In the genomic region with DNA sequence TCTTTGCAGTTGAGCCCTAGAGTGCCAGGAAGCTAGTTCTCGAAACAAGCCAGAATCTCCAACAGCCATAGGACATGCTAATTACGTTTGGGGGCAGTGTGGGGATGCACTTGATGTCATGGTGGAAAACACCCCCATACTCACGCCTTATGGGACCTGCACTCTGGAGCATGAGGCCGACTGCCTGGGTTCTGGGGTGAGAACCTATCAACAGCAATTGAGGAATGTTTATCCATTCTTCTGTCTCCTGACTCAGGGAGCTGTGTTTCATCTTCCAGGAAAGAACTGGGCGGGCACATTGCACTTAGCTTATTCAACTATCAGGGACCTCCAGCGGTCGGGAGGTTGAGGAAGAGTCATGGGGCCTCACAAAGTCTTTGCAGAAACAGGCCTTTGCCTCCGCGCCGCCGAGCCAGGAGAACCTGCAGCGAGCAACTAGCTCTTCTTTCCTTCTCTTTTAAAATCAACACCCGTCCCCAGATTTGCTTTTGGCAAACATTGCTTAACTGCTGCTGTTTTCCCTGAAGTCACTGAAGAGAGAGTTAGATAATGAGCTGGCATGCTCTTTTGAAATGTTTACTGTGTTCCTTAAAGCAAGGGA, we compare ENCODE assay signal across 1 cellular context.
TF ChIP-seq lines count a peak whose summit lies in the region.

No MANE protein-coding gene starts in this region.

TF ChIP-seq in H1, 55 proteins besides CTCF, POLR2A, EP300 and RAD21 (continued from another document):
- TF ChIP-seq, protein P1, sequence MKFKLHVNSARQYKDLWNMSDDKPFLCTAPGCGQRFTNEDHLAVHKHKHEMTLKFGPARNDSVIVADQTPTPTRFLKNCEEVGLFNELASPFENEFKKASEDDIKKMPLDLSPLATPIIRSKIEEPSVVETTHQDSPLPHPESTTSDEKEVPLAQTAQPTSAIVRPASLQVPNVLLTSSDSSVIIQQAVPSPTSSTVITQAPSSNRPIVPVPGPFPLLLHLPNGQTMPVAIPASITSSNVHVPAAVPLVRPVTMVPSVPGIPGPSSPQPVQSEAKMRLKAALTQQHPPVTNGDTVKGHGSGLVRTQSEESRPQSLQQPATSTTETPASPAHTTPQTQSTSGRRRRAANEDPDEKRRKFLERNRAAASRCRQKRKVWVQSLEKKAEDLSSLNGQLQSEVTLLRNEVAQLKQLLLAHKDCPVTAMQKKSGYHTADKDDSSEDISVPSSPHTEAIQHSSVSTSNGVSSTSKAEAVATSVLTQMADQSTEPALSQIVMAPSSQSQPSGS (IDR thresholded peaks at IDR 0.05; ENCODE audit: low read length) = no peak
- no peak for TF ChIP-seq CHD1 (IDR thresholded peaks at IDR 0.05; ENCODE audit: low read depth, low read length)
- TF ChIP-seq TAF7 (optimal IDR thresholded peaks at IDR 0.05; ENCODE audit: borderline replicate concordance, low read depth, low read length) = no peak
- TF ChIP-seq RBBP5 (IDR thresholded peaks at IDR 0.05; ENCODE audit: borderline replicate concordance, low read depth, low read length) = no peak
